ENCODE assay signal across 21 cellular contexts in genomic region chr7:133140994-133141595, GRCh38. TPM values are rescaled to one million over a fixed set of nuclear protein-coding genes. Genes with fewer than 3 reads are reported as not detected.
DNase-seq lines count a peak whose midpoint lies in the region; TF ChIP-seq lines count a peak whose summit lies in the region.
"Had no signal": no experiment of that assay in that cellular context is flagged by ENCODE, and none has a peak within 500 bp of the region (broad histone marks: within the 10 kb centered on the region; RNA-seq: fewer than 3 reads in every experiment).

No MANE protein-coding gene starts in this region.

- no peaks in the 10 kb centered on the region for H3K9me2 ChIP-seq in SK-N-SH

- no peak overlapping the region for H3K4me2 ChIP-seq in SK-N-SH
- H3K4me2 ChIP-seq: A549, BLaER1 had no signal

- H4K20me1 ChIP-seq in SK-N-SH (ENCODE audit: insufficient read depth) = no peaks in the 10 kb centered on the region
- H4K20me1 ChIP-seq: BLaER1 had no signal

- H3K9me3 ChIP-seq in BE2C (no peaks in the 10 kb centered on the region), SK-N-SH (no peaks in the 10 kb centered on the region), esophagus muscularis mucosa (no peaks in the 10 kb centered on the region)
- H3K9me3 ChIP-seq: A549, BLaER1 had no signal

- no peak for TF ChIP-seq POLR2A in esophagus muscularis mucosa (IDR thresholded peaks at IDR 0.05; ENCODE audit: low read depth)

- no peak overlapping the region for H3K4me3 ChIP-seq in BE2C (ENCODE audit: low read depth, low read length)
- H3K4me3 ChIP-seq in SK-N-SH (ENCODE audit: low read depth in 2 of 2, low read length in 1 of 2) = no peak overlapping the region
- H3K4me3 ChIP-seq in esophagus muscularis mucosa = no peak overlapping the region
- H3K4me3 ChIP-seq: A549, BLaER1 had no signal

- 11% methylated on average over 8 of the region's 8 CpGs for WGBS in SK-N-SH (ENCODE audit: low lambda C conversion rate)
- 85% methylated on average over 6 of the region's 8 CpGs for WGBS in esophagus muscularis mucosa

- H3K27me3 ChIP-seq in BE2C (no peaks in the 10 kb centered on the region), SK-N-SH (ENCODE audit: insufficient read depth) (no peaks in the 10 kb centered on the region), esophagus muscularis mucosa (peaks cover 0 to 13% (median 0%) of the 10 kb centered on the region in 4 donors)
- H3K27me3 ChIP-seq: BLaER1 had no signal

- TF ChIP-seq CTCF in BE2C (IDR thresholded peaks at IDR 0.05; ENCODE audit: low read depth, low read length) (no peak), SK-N-SH (IDR thresholded peaks at IDR 0.05) (no peak), esophagus muscularis mucosa (IDR thresholded peaks at IDR 0.05) (no peak)

- TF ChIP-seq EP300 in SK-N-SH (IDR thresholded peaks at IDR 0.05; ENCODE audit: borderline replicate concordance in 1 of 2, low read depth in 1 of 2, low read length in 1 of 2) = peak in 1 of 2 experiments; percentile 99; a peak in 2 of 4 replicates
- no peak for TF ChIP-seq EP300 in esophagus muscularis mucosa (IDR thresholded peaks at IDR 0.05)

- intact Hi-C loops in esophagus muscularis mucosa (cut with DNase I) = no loop called here

- peaks cover 28% of the 10 kb centered on the region for H3K4me1 ChIP-seq in BE2C
- H3K4me1 ChIP-seq in SK-N-SH (ENCODE audit: control insufficient read depth in 1 of 2, insufficient read depth in 2 of 2, low read depth in 1 of 2, low read length in 1 of 2) = peaks cover 0 to 22% of the 10 kb centered on the region in 2 experiments; a peak in 2 of 4 replicates
- H3K4me1 ChIP-seq in esophagus muscularis mucosa = no peaks in the 10 kb centered on the region
- H3K4me1 ChIP-seq: A549, BLaER1 had no signal

- TF ChIP-seq RAD21 in SK-N-SH (IDR thresholded peaks at IDR 0.05; ENCODE audit: low read length) = peak; percentile 34

- H3K36me3 ChIP-seq in BE2C = no peaks in the 10 kb centered on the region
- no peaks in the 10 kb centered on the region for H3K36me3 ChIP-seq in SK-N-SH (replicated peaks in 1 of 2; ENCODE audit: control insufficient read depth in 1 of 2, insufficient read depth in 2 of 2, low read length in 1 of 2)
- no peaks in the 10 kb centered on the region for H3K36me3 ChIP-seq in esophagus muscularis mucosa
- H3K36me3 ChIP-seq: BLaER1 had no signal

- H3F3A ChIP-seq in SK-N-SH (replicated peaks; ENCODE audit: insufficient read depth) = no peaks in the 10 kb centered on the region

- no peaks in the 10 kb centered on the region for H3K79me2 ChIP-seq in SK-N-SH (ENCODE audit: insufficient read depth)

- CTCF ChIA-PET in SK-N-SH (lab: Yijun Ruan, JAX) = interaction anchor here (0.8 to 1.8 kb wide), 5 partner anchors 10 to 90 kb away, joined by 3 to 6 read pairs (median 4); no protein-coding TSS in a partner anchor

- H3K27ac ChIP-seq in SK-N-SH (ENCODE audit: low read depth in 2 of 2, low read length in 1 of 2) (peak overlapping the region in 1 of 2 experiments; percentile 39; a peak in 1 of 4 replicates), esophagus muscularis mucosa (replicated peaks in 1 of 4) (no peak overlapping the region)
- H3K27ac ChIP-seq: 22Rv1, A549, BLaER1 had no signal

- POLR2A ChIA-PET in SK-N-SH (lab: Yijun Ruan, JAX) = interaction anchor here (0.6 kb wide), 1 partner anchor 8 kb away, joined by 3 read pairs; no protein-coding TSS in a partner anchor

- no peak overlapping the region for H2AFZ ChIP-seq in SK-N-SH (ENCODE audit: low read depth)

- DNase-seq in BE2C = peak; percentile 42
- DNase-seq in SK-N-SH = peak; percentile 75
- DNase-seq in SW480 (ENCODE audit: low spot score) = peak; percentile 72
- DNase-seq in HK-2 (ENCODE audit: unreplicated experiment) = no peak
- DNase-seq in T-helper 9 cell = no peak
- no peak for DNase-seq in esophagus muscularis mucosa (ENCODE audit: extremely low spot score)
- DNase-seq: AML-193; C1 segment of cervical spinal cord; CD4-positive, alpha-beta memory T cell; CD4-positive, CD25-positive, alpha-beta regulatory T cell; CD8-positive, alpha-beta memory T cell; COR-L47; DMS 273 treated with DMSO at 0.1 percent for 48 hours; DMS153; DMS79; DND-41; EL; GF-D8 had no signal

- H3K9ac ChIP-seq in SK-N-SH = no peak overlapping the region
- H3K9ac ChIP-seq: BLaER1 had no signal

TF ChIP-seq in SK-N-SH, 30 proteins besides CTCF, POLR2A, EP300 and RAD21 (continues in another document):
- TF ChIP-seq, protein P1, sequence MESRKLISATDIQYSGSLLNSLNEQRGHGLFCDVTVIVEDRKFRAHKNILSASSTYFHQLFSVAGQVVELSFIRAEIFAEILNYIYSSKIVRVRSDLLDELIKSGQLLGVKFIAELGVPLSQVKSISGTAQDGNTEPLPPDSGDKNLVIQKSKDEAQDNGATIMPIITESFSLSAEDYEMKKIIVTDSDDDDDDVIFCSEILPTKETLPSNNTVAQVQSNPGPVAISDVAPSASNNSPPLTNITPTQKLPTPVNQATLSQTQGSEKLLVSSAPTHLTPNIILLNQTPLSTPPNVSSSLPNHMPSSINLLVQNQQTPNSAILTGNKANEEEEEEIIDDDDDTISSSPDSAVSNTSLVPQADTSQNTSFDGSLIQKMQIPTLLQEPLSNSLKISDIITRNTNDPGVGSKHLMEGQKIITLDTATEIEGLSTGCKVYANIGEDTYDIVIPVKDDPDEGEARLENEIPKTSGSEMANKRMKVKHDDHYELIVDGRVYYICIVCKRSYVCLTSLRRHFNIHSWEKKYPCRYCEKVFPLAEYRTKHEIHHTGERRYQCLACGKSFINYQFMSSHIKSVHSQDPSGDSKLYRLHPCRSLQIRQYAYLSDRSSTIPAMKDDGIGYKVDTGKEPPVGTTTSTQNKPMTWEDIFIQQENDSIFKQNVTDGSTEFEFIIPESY (IDR thresholded peaks at IDR 0.05; ENCODE audit: borderline replicate concordance, low read depth) = no peak
- TF ChIP-seq MXI1 (IDR thresholded peaks at IDR 0.05; ENCODE audit: low read depth, low read length) (peak; percentile 43; the same call in 1 of the 2 replicates), NFIC (IDR thresholded peaks at IDR 0.05; ENCODE audit: borderline replicate concordance) (no peak), RXRA (IDR thresholded peaks at IDR 0.05; ENCODE audit: borderline replicate concordance, low read depth) (no peak), SMC3 (IDR thresholded peaks at IDR 0.05; ENCODE audit: low read depth, low read length) (peak; percentile 22; the same call in 1 of the 2 replicates), FOXM1 (IDR thresholded peaks at IDR 0.05; ENCODE audit: low read depth) (no peak), POLR2AphosphoS5 (IDR thresholded peaks at IDR 0.05; ENCODE audit: low read depth, low read length) (peak; percentile 65; the same call in 1 of the 2 replicates), REST (IDR thresholded peaks at IDR 0.05; ENCODE audit: low read depth, low read length) (no peak), MEF2A (IDR thresholded peaks at IDR 0.05; ENCODE audit: borderline replicate concordance, low read depth) (no peak), GATA2 (CRISPR knock-in tag; IDR thresholded peaks at IDR 0.05) (peak; percentile 100), YY1 (IDR thresholded peaks at IDR 0.05; ENCODE audit: low read depth) (no peak), RFX5 (IDR thresholded peaks at IDR 0.05; ENCODE audit: low read length) (no peak), EZH2phosphoT487 (IDR thresholded peaks at IDR 0.05; ENCODE audit: borderline replicate concordance, low read depth) (no peak), USF2 (IDR thresholded peaks at IDR 0.05; ENCODE audit: borderline replicate concordance, low read depth, low read length) (no peak), TCF12 (IDR thresholded peaks at IDR 0.05) (peak; percentile 76), JUND (IDR thresholded peaks at IDR 0.05) (peak; percentile 59), SIN3A (IDR thresholded peaks at IDR 0.05; ENCODE audit: borderline replicate concordance, low read depth, low read length) (no peak)

RNA-seq across cellular contexts. Expression of gene CHCHD3, which starts 59.2 kb away (rescaled TPM):
- polyA plus RNA-seq in BE2C (2012; ENCODE audit: insufficient read depth, insufficient read length, low read depth) = 113 TPM
- 97.1 and 119 TPM in 2 replicates for polyA plus RNA-seq in SK-N-SH (2012; rRNA removed)
- polyA plus RNA-seq in SK-N-SH (2012; cell fraction: cytosol; rRNA removed) = 135 and 141 TPM in 2 replicates
- polyA plus RNA-seq in SK-N-SH (2012; cell fraction: nucleus; rRNA removed) = 25.0 and 44.7 TPM in 2 replicates
- total RNA-seq in esophagus muscularis mucosa = 10 to 100 TPM; 58.6 to 74.3 (median 68.9) TPM

Comparison
In these comparisons a context has a peak if more than half of its experiments do, and no peak if none do; other contexts are left out.
1. DNase-seq: peak in BE2C (single experiment), SK-N-SH (single experiment) and SW480 (single experiment); none in HK-2 (single experiment), T-helper 9 cell (single experiment) and esophagus muscularis mucosa (single experiment).